In the genomic region with DNA sequence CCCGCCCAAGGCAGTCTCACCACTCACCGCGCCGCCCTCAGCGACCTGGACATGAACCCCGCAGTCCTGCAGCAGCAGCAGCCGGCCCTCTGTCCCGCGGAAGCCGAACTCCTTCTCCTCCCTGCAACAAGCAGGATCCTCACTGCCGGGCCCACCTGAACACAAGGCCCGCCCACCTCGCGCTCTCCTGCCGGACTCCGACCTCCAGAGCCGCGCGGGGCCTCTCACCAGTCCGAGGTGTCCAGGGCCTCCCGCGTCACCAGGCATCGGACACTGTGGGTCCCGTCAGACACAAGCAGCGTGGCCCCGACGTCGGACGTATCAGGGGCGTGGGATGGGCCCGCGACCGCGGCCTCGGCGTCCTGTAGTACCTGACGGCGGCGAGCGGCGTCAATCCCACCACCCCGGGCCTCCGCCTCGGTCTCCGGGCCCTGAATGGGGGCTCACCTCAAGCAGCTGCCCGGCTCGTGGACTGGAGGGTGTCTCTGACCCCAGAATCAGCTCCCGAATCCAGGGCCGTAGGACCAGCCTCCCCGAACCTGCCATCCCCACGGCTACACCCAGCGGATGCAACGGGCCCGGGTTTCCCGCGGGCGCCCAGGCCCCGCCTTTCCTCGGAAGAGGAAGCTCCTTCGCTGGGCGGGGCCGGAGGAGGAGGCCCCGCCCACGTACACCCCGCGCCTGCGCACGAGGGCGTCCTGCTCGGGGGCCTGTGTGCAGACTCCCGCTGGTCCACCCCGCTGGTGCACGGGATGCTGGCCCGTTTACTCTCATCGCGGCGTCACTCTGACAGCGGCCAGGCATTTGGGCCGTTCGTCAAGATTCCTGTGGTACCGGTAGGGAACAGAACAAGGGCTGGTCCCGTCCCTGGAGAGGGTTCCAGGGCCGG, we compare ENCODE assay signal across 1 cellular context.
A peak's percentile ranks its signal among the peaks of the same experiment; 100 is the strongest.
TF ChIP-seq lines count a peak whose summit lies in the region.

Gene ACD (minus strand): TSS at position 586 of the 889 bp plus-strand sequence. CDS start 40 bp downstream, at position 546.

TF ChIP-seq in K562, 482 proteins besides CTCF, POLR2A, EP300 and RAD21 (continued from another document and continues in another):
- TF ChIP-seq NCOA6 (IDR thresholded peaks at IDR 0.05) = peak; percentile 36; the same call in 1 of the 2 replicates
- TF ChIP-seq CCAR2 (IDR thresholded peaks at IDR 0.05; ENCODE audit: low read depth, low read length) = no peak
- peak; percentile 99 for TF ChIP-seq NRF1 (conservative IDR thresholded peaks at IDR 0.05 in 1 of 2, IDR thresholded peaks at IDR 0.05 in 1 of 2)
- peak; percentile 87 for TF ChIP-seq RBFOX2 (IDR thresholded peaks at IDR 0.05; ENCODE audit: low read depth, low read length)
- TF ChIP-seq POLR2B (IDR thresholded peaks at IDR 0.05; ENCODE audit: low read depth, partially characterized antibody) = peak; percentile 70
- peak; percentile 83; the same call in 1 of the 2 replicates for TF ChIP-seq ZNF282 (CRISPR knock-in tag; IDR thresholded peaks at IDR 0.05)
- peak; percentile 26; the same call in 1 of the 2 replicates for TF ChIP-seq BRD4 (IDR thresholded peaks at IDR 0.05)
- peak; percentile 12; the same call in 1 of the 2 replicates for TF ChIP-seq CTBP1 (IDR thresholded peaks at IDR 0.05; ENCODE audit: borderline replicate concordance)
- peak; percentile 50 for TF ChIP-seq TAF1 (IDR thresholded peaks at IDR 0.05; ENCODE audit: control insufficient read depth, extremely low read depth, insufficient read depth, low read length, severe bottlenecking)
- 0 out of 2 replicates have a peak, but pooled peaks have one; percentile 7 for TF ChIP-seq ARID3B (CRISPR knock-in tag; IDR thresholded peaks at IDR 0.05; ENCODE audit: borderline replicate concordance)
- TF ChIP-seq SIN3A (IDR thresholded peaks at IDR 0.05; ENCODE audit: borderline replicate concordance in 2 of 2, control insufficient read depth in 1 of 2, low read depth in 2 of 2, low read length in 2 of 2) = peak; percentile 52 to 56; a peak in 2 of 4 replicates
- TF ChIP-seq RREB1 (CRISPR knock-in tag; IDR thresholded peaks at IDR 0.05) = no peak
- TF ChIP-seq L3MBTL2 (IDR thresholded peaks at IDR 0.05) = peak; percentile 72
- no peak for TF ChIP-seq FOSL1 (tag; conservative IDR thresholded peaks at IDR 0.05)
- no peak for TF ChIP-seq MCM7 (IDR thresholded peaks at IDR 0.05)
- no peak for TF ChIP-seq FOXJ3 (CRISPR knock-in tag; IDR thresholded peaks at IDR 0.05)
- TF ChIP-seq CXXC5 (CRISPR knock-in tag; IDR thresholded peaks at IDR 0.05) = peak; percentile 34
- peak; percentile 68 for TF ChIP-seq EGR1 (conservative IDR thresholded peaks at IDR 0.05)
- TF ChIP-seq E2F6 (IDR thresholded peaks at IDR 0.05; ENCODE audit: borderline replicate concordance in 1 of 2, extremely low read depth in 1 of 2, insufficient read depth in 1 of 2, insufficient read length in 1 of 2, low read depth in 1 of 2, low read length in 1 of 2, poor library complexity in 1 of 2, severe bottlenecking in 1 of 2) = peak in 1 of 2 experiments; percentile 87
- TF ChIP-seq, protein P1, sequence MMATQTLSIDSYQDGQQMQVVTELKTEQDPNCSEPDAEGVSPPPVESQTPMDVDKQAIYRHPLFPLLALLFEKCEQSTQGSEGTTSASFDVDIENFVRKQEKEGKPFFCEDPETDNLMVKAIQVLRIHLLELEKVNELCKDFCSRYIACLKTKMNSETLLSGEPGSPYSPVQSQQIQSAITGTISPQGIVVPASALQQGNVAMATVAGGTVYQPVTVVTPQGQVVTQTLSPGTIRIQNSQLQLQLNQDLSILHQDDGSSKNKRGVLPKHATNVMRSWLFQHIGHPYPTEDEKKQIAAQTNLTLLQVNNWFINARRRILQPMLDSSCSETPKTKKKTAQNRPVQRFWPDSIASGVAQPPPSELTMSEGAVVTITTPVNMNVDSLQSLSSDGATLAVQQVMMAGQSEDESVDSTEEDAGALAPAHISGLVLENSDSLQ (IDR thresholded peaks at IDR 0.05) = peak; percentile 40; the same call in 1 of the 2 replicates
- TF ChIP-seq MTA3 (IDR thresholded peaks at IDR 0.05; ENCODE audit: borderline replicate concordance) = 0 out of 2 replicates have a peak, but pooled peaks have one; percentile 19
- 0 out of 2 replicates have a peak, but pooled peaks have one; percentile 30 for TF ChIP-seq ZFPM2 (CRISPR knock-in tag; IDR thresholded peaks at IDR 0.05)
- no peak for TF ChIP-seq SRSF9 (IDR thresholded peaks at IDR 0.05; ENCODE audit: borderline replicate concordance, low read depth, low read length)
- peak; percentile 2; the same call in 1 of the 2 replicates for TF ChIP-seq TFAP4 (CRISPR knock-in tag; IDR thresholded peaks at IDR 0.05; ENCODE audit: borderline replicate concordance)
- no peak for TF ChIP-seq SMARCA5 (IDR thresholded peaks at IDR 0.05)
- no peak for TF ChIP-seq MTF1 (CRISPR knock-in tag; IDR thresholded peaks at IDR 0.05; ENCODE audit: borderline replicate concordance)
- TF ChIP-seq HDAC2 (IDR thresholded peaks at IDR 0.05) = 0 out of 2 replicates have a peak, but pooled peaks have one; percentile 56
- TF ChIP-seq, protein P2, sequence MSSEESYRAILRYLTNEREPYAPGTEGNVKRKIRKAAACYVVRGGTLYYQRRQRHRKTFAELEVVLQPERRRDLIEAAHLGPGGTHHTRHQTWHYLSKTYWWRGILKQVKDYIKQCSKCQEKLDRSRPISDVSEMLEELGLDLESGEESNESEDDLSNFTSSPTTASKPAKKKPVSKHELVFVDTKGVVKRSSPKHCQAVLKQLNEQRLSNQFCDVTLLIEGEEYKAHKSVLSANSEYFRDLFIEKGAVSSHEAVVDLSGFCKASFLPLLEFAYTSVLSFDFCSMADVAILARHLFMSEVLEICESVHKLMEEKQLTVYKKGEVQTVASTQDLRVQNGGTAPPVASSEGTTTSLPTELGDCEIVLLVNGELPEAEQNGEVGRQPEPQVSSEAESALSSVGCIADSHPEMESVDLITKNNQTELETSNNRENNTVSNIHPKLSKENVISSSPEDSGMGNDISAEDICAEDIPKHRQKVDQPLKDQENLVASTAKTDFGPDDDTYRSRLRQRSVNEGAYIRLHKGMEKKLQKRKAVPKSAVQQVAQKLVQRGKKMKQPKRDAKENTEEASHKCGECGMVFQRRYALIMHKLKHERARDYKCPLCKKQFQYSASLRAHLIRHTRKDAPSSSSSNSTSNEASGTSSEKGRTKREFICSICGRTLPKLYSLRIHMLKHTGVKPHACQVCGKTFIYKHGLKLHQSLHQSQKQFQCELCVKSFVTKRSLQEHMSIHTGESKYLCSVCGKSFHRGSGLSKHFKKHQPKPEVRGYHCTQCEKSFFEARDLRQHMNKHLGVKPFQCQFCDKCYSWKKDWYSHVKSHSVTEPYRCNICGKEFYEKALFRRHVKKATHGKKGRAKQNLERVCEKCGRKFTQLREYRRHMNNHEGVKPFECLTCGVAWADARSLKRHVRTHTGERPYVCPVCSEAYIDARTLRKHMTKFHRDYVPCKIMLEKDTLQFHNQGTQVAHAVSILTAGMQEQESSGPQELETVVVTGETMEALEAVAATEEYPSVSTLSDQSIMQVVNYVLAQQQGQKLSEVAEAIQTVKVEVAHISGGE (CRISPR knock-in tag; IDR thresholded peaks at IDR 0.05) = peak in 1 of 3 experiments; percentile 26; a peak in 1 of 6 replicates
- TF ChIP-seq NR3C1 (CRISPR knock-in tag; IDR thresholded peaks at IDR 0.05) = peak; percentile 78; the same call in 1 of the 2 replicates
- TF ChIP-seq YY1 (IDR thresholded peaks at IDR 0.05; ENCODE audit: borderline replicate concordance in 1 of 3, control insufficient read depth in 1 of 3, extremely low read depth in 1 of 3, insufficient read depth in 3 of 3, insufficient read length in 1 of 3, insufficient replicate concordance in 2 of 3, low read depth in 1 of 3, low read length in 2 of 3) = peak in 1 of 3 experiments; percentile 26
- TF ChIP-seq HDAC1 (IDR thresholded peaks at IDR 0.05) = peak in 1 of 2 experiments; percentile 65; a peak in 1 of 4 replicates
- 0 out of 2 replicates have a peak, but pooled peaks have one; percentile 15 for TF ChIP-seq SMAD4 (CRISPR knock-in tag; conservative IDR thresholded peaks at IDR 0.05)
- TF ChIP-seq, protein P3, sequence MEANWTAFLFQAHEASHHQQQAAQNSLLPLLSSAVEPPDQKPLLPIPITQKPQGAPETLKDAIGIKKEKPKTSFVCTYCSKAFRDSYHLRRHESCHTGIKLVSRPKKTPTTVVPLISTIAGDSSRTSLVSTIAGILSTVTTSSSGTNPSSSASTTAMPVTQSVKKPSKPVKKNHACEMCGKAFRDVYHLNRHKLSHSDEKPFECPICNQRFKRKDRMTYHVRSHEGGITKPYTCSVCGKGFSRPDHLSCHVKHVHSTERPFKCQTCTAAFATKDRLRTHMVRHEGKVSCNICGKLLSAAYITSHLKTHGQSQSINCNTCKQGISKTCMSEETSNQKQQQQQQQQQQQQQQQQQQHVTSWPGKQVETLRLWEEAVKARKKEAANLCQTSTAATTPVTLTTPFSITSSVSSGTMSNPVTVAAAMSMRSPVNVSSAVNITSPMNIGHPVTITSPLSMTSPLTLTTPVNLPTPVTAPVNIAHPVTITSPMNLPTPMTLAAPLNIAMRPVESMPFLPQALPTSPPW (CRISPR knock-in tag; IDR thresholded peaks at IDR 0.05) = peak; percentile 90
- peak; percentile 51 for TF ChIP-seq RBBP5 (IDR thresholded peaks at IDR 0.05; ENCODE audit: borderline replicate concordance, insufficient read depth, low read length, poor library complexity, severe bottlenecking)
- peak; percentile 75 for TF ChIP-seq ZFX (CRISPR knock-in tag; IDR thresholded peaks at IDR 0.05)
- TF ChIP-seq, protein P4, sequence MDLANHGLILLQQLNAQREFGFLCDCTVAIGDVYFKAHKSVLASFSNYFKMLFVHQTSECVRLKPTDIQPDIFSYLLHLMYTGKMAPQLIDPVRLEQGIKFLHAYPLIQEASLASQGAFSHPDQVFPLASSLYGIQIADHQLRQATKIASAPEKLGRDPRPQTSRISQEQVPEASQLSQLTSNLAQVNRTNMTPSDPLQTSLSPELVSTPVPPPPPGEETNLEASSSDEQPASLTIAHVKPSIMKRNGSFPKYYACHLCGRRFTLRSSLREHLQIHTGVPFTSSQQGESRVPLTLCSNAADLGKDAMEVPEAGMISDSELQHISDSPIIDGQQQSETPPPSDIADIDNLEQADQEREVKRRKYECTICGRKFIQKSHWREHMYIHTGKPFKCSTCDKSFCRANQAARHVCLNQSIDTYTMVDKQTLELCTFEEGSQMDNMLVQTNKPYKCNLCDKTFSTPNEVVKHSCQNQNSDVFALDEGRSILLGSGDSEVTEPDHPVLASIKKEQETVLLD (IDR thresholded peaks at IDR 0.05) = peak; percentile 93
- TF ChIP-seq CBX1 (IDR thresholded peaks at IDR 0.05; ENCODE audit: low read depth) = 0 out of 2 replicates have a peak, but pooled peaks have one; percentile 21
- no peak for TF ChIP-seq SAFB2 (IDR thresholded peaks at IDR 0.05; ENCODE audit: borderline replicate concordance, low read depth, low read length, severe bottlenecking)
- peak; percentile 85 for TF ChIP-seq GABPA (tag; conservative IDR thresholded peaks at IDR 0.05; ENCODE audit: low read depth)
